8 cellular contexts compared by ENCODE assay signal in the genomic region with DNA sequence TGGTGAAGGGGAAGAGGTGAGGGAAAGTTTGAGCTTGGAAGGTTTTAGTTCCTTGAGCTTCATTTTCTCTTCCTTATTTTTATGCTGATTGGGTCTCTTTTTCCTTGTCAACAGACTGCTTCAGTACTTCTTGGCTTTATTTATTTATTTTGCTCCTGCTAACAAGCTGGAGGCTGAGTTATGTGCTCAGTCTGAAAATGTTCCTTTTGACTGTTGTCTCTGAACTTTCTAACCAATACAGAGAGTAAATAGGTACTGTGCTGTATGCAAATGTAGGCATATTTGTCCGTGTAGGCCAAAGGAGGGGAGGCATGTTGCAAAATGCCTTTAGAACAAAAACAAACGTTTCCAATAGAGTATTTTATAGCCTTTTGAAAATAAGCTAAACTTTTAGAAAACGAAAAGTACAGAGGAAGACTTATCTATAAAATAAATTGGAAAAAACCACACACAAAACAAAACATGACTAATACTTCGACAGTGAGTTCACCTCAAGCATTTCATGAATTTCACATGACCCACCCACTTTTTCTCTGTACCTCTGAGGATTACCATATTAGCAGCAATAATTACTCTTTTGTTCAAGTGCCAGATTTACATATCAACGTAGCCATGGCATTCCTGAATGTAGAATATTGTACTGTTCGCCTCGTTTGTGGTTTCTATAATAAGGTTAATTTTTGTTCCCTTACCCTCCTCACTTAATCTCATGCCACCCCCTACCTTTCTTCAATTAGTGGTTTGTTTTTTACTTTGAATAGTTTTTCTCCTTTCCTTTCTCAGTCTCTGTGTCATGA. TPM values are rescaled to one million over a fixed set of nuclear protein-coding genes. Genes with fewer than 3 reads are reported as not detected.
DNase-seq lines count a peak whose midpoint lies in the region; ATAC-seq, FAIRE-seq and TF ChIP-seq lines count a peak whose summit lies in the region.

No MANE protein-coding gene starts in this region.

- ATAC-seq in psoas muscle = no peak
- no peak for ATAC-seq in sciatic nerve

- WGBS in psoas muscle, 3 donors = 58 to 64% (median 61%) methylated on average over 7 of the region's 7 CpGs

- DNase-seq in EL (peak; percentile 69), H54 (ENCODE audit: insufficient read length, low spot score) (no peak), SJSA1 (ENCODE audit: low read depth in 1 of 2, low spot score in 2 of 2) (peak in 1 of 2 experiments; percentile 72), kidney epithelial cell (ENCODE audit: low read depth) (peak; percentile 67), psoas muscle (no peak), COLO668 (lab: John Stamatoyannopoulos, UW; ENCODE audit: unreplicated experiment) (no peak), sciatic nerve (ENCODE audit: low spot score) (no peak)
- no peak for DNase-seq in stimulated activated CD4-positive, alpha-beta T cell treated with anti-CD3 and anti-CD28 coated beads, Interleukin-2, amount 100 ng/mL, for 48 hours

- H3K36me3 ChIP-seq in SJSA1 (no peaks in the 10 kb centered on the region), kidney epithelial cell (ENCODE audit: control insufficient read depth, insufficient read depth, low read length) (no peaks in the 10 kb centered on the region), psoas muscle (ENCODE audit: insufficient read depth in 1 of 2, low read depth in 1 of 2) (no peaks in the 10 kb centered on the region)

- H3K9me3 ChIP-seq in SJSA1 (replicated peaks) (no peaks in the 10 kb centered on the region), psoas muscle (no peaks in the 10 kb centered on the region)

- no peak for TF ChIP-seq CTCF in kidney epithelial cell (IDR thresholded peaks at IDR 0.05; ENCODE audit: insufficient read depth, low read length, poor library complexity, severe bottlenecking)
- no peak for TF ChIP-seq CTCF in psoas muscle (IDR thresholded peaks at IDR 0.05)

- intact Hi-C loops in psoas muscle (cut with DNase I) (no loop called here), sciatic nerve (cut with DNase I) (no loop called here)

- H3K4me3 ChIP-seq in SJSA1 (no peak overlapping the region), kidney epithelial cell (ENCODE audit: low read depth, low read length) (no peak overlapping the region), psoas muscle (no peak overlapping the region)

- H3K27ac ChIP-seq in SJSA1 (peak overlapping the region; percentile 87), psoas muscle (no peak overlapping the region)

- H3K4me1 ChIP-seq in SJSA1 (replicated peaks) (peaks cover 22% of the 10 kb centered on the region), psoas muscle (peaks cover 5% of the 10 kb centered on the region)

- H3K27me3 ChIP-seq in SJSA1 (replicated peaks) = no peaks in the 10 kb centered on the region
- no peaks in the 10 kb centered on the region for H3K27me3 ChIP-seq in kidney epithelial cell (ENCODE audit: control insufficient read depth, insufficient read depth, low read length)
- H3K27me3 ChIP-seq in psoas muscle (ENCODE audit: insufficient read depth in 3 of 3, low read length in 2 of 3) = no peaks in the 10 kb centered on the region

- no peak for TF ChIP-seq POLR2A in H54 (IDR thresholded peaks at IDR 0.05; ENCODE audit: low read depth, low read length)

- FAIRE-seq in H54 (lab: Jason Lieb, UNC) = peak; percentile 6

RNA-seq across cellular contexts. Expression of gene CREBL2, which starts 4.7 kb away (rescaled TPM):
- total RNA-seq in SJSA1 (2014; rRNA removed; shearing (Covaris generic)) = 13.6 and 16.4 TPM in 2 replicates
- 19.2 and 21.7 TPM in 2 replicates for total RNA-seq in kidney epithelial cell
- 1 to 10 TPM; 6.1 to 9.2 (median 7.3) TPM for total RNA-seq in psoas muscle
- polyA plus RNA-seq in psoas muscle = 10 to 100 TPM in 1 of 3 donors, 1 to 10 TPM in 2; 4.0 to 16.4 (median 5.3) TPM
- total RNA-seq in sciatic nerve = 67.9 TPM

RNA-seq across cellular contexts. Expression of gene DUSP16, which starts 44.3 kb away (rescaled TPM):
- total RNA-seq in SJSA1 (2014; rRNA removed; shearing (Covaris generic)) = 10.5 and 12.3 TPM in 2 replicates
- total RNA-seq in kidney epithelial cell (22.7 and 24.5 TPM in 2 replicates), psoas muscle (10 to 100 TPM; 14.2 to 23.8 (median 19.7) TPM), sciatic nerve (28.6 TPM)
- 1 to 10 TPM; 3.3 to 8.4 (median 4.5) TPM for polyA plus RNA-seq in psoas muscle

Comparison
In these comparisons a context has a peak if more than half of its experiments do, and no peak if none do; other contexts are left out.
1. DNase-seq: peak in EL (single experiment) and kidney epithelial cell (single experiment); none in H54 (single experiment), psoas muscle (0 of 2), COLO668 (single experiment), sciatic nerve (single experiment) and stimulated activated CD4-positive, alpha-beta T cell treated with anti-CD3 and anti-CD28 coated beads, Interleukin-2, amount 100 ng/mL, for 48 hours (0 of 2).